Comparison of ENCODE assay signal across 21 cellular contexts in genomic region chr4:174225247-174226054, GRCh38.
"Had no signal": no experiment of that assay in that cellular context is flagged by ENCODE, and none has a peak within 500 bp of the region (broad histone marks: within the 10 kb centered on the region; RNA-seq: fewer than 3 reads in every experiment).

No MANE protein-coding gene starts in this region.

- H3K36me3 ChIP-seq: adrenal gland, ascending aorta, left ventricle myocardium inferior, right atrium auricular region, tibial artery, uterus, WERI-Rb-1 had no signal

- DNase-seq: activated CD4-positive, alpha-beta T cell treated with anti-CD3 and anti-CD28 coated beads, Interleukin-2, amount 10 ng/mL, durations not matched to agents 7 days and 5 days; activated CD4-positive, CD25-positive, alpha-beta regulatory T cell treated with anti-CD3 and anti-CD28 coated beads, Interleukin-2, amount 50 U/mL, for 72 hours; activated CD8-positive, alpha-beta T cell treated with anti-CD3 and anti-CD28 coated beads, Interleukin-2, amount 10 ng/mL, durations not matched to agents 7 days and 5 days; activated gamma-delta T cell treated with Interleukin-2 at 50 U/mL for 16 hours; adrenal gland; central memory CD4-positive, alpha-beta T cell; effector memory CD4-positive, alpha-beta T cell; foreskin keratinocyte; immature natural killer cell; kidney glomerular epithelial cell; left ventricle myocardium inferior; midbrain; stimulated activated CD4-positive, alpha-beta T cell treated with anti-CD3 and anti-CD28 coated beads, Interleukin-1b, Interleukin-23, amount 100 ng/mL, for 48 hours; tibial artery; uterus; WERI-Rb-1 had no signal

- ATAC-seq: activated CD8-positive, alpha-beta T cell treated with anti-CD3 and anti-CD28 coated beads, Interleukin-2, amount 10 ng/mL, durations not matched to agents 7 days and 5 days; activated naive CD4-positive, alpha-beta T cell treated with anti-CD3 and anti-CD28 coated beads, Interleukin-2, amount 50 U/mL, for 72 hours; foreskin keratinocyte; natural killer cell treated with Interleukin-12 subunit alpha and Interleukin-12 subunit beta and Interleukin-15 and Interleukin-18, amount 100 ng/mL, for 72 hours had no signal

- H3K4me3 ChIP-seq: adrenal gland, ascending aorta, left ventricle myocardium inferior, right atrium auricular region, tibial artery, uterus had no signal

- H3K4me1 ChIP-seq: adrenal gland, ascending aorta, foreskin keratinocyte, left ventricle myocardium inferior, right atrium auricular region, uterus had no signal

- H3K27ac ChIP-seq: adrenal gland, ascending aorta, foreskin keratinocyte, left ventricle myocardium inferior, right atrium auricular region, tibial artery, uterus, WERI-Rb-1 had no signal

- H3K9me3 ChIP-seq: adrenal gland, ascending aorta, left ventricle myocardium inferior, right atrium auricular region, tibial artery, uterus had no signal

- FAIRE-seq: colon had no signal

- H3K27me3 ChIP-seq: adrenal gland, ascending aorta, right atrium auricular region, tibial artery, uterus had no signal
